ENCODE assay signal across 8 cellular contexts in genomic region chr1:109866071-109866470, GRCh38.
"Had no signal": no experiment of that assay in that cellular context is flagged by ENCODE, and none has a peak within 500 bp of the region (broad histone marks: within the 10 kb centered on the region; RNA-seq: fewer than 3 reads in every experiment).

No MANE protein-coding gene starts in this region.

- ATAC-seq: GM23338, K562 had no signal

- H3K27ac ChIP-seq: HL-60 had no signal

- H3K27ac Mint-ChIP-seq: GM23338 had no signal

- H2AFZ ChIP-seq: GM23338 had no signal

- H3K4me3 Mint-ChIP-seq: GM23338, H9 had no signal

- FAIRE-seq: H1, H54, HTR-8/SVneo, K562 had no signal

- H3K4me3 ChIP-seq: GM23338, K562 had no signal

- DNase-seq: H9, HCEC 1CT had no signal
